In genomic region chr5:19424506-19424905, GRCh38 we compare ENCODE assay signal across 2 cellular contexts.
TF ChIP-seq lines count a peak whose summit lies in the region.

No MANE protein-coding gene starts in this region.

TF ChIP-seq in HepG2, 621 proteins besides CTCF, POLR2A, EP300 and RAD21 (continued from another document):
- TF ChIP-seq BATF2 (CRISPR knock-in tag; IDR thresholded peaks at IDR 0.05) (no peak), ZNF3 (CRISPR knock-in tag; IDR thresholded peaks at IDR 0.05) (no peak), ZNF580 (CRISPR knock-in tag; IDR thresholded peaks at IDR 0.05; ENCODE audit: borderline replicate concordance, low read depth) (no peak), NONO (IDR thresholded peaks at IDR 0.05) (no peak), NONO (CRISPR knock-in tag; conservative IDR thresholded peaks at IDR 0.05) (no peak), NAIF1 (CRISPR knock-in tag; IDR thresholded peaks at IDR 0.05; ENCODE audit: borderline replicate concordance) (no peak), NFE2L1 (CRISPR knock-in tag; IDR thresholded peaks at IDR 0.05; ENCODE audit: borderline replicate concordance) (no peak), MAFF (IDR thresholded peaks at IDR 0.05; ENCODE audit: low read depth, low read length) (peak; percentile 55)
TF ChIP-seq in HepG2: peak in this region for 2.

TF ChIP-seq in K562, 482 proteins besides CTCF, POLR2A, EP300 and RAD21 (continued from another document):
- no peak for TF ChIP-seq MGA (IDR thresholded peaks at IDR 0.05)
TF ChIP-seq in K562: peak in this region for 1.
